Comparison of ENCODE assay signal across 17 cellular contexts in genomic region chr9:90698874-90699440, GRCh38. TPM values are rescaled to one million over a fixed set of nuclear protein-coding genes. Genes with fewer than 3 reads are reported as not detected.
DNase-seq lines count a peak whose midpoint lies in the region; ATAC-seq, FAIRE-seq and TF ChIP-seq lines count a peak whose summit lies in the region.
"Had no signal": no experiment of that assay in that cellular context is flagged by ENCODE, and none has a peak within 500 bp of the region (broad histone marks: within the 10 kb centered on the region; RNA-seq: fewer than 3 reads in every experiment).

No MANE protein-coding gene starts in this region.

- POLR2A ChIA-PET in HepG2 (lab: Yijun Ruan, JAX): no interaction called here

- no peak overlapping the region for H2AFZ ChIP-seq in HepG2 (ENCODE audit: low read length)

- in situ Hi-C loops in HepG2 (cut with HindIII; ENCODE audit: extremely low pct_ligation_motif_present, low pct_unique_long_range_greater_than_20kb): no loop called here

- H3K9me3 ChIP-seq in HepG2 (ENCODE audit: low read length): no peaks in the 10 kb centered on the region
- H3K9me3 ChIP-seq: A549 had no signal

- BruUV-seq in HepG2 (replicated peaks; lab: Mats Ljungman, UMichigan): no TSS peak

- H4K20me1 ChIP-seq in HepG2 (ENCODE audit: insufficient read depth, low read length): no peaks in the 10 kb centered on the region

- no peaks in the 10 kb centered on the region for H3K36me3 ChIP-seq in HepG2 (replicated peaks in 1 of 2; ENCODE audit: control insufficient read depth in 1 of 2, insufficient read depth in 2 of 2, low read length in 2 of 2)

- H3K36me3 Mint-ChIP-seq in natural killer cell treated with Interleukin-12 subunit alpha and Interleukin-12 subunit beta and Interleukin-15 and Interleukin-18, amount 100 ng/mL, for 72 hours: no peaks in the 10 kb centered on the region
- H3K36me3 Mint-ChIP-seq: CD8-positive, alpha-beta memory T cell had no signal

- TF ChIP-seq RAD21 in HepG2 (CRISPR knock-in tag; IDR thresholded peaks at IDR 0.05): no peak

- CTCF ChIA-PET in HepG2 (lab: Yijun Ruan, JAX; ENCODE audit: low intra/inter-chr PET ratio, low total read pairs): no interaction called here

- no peaks in the 10 kb centered on the region for H3K79me2 ChIP-seq in HepG2 (ENCODE audit: insufficient read depth, low read length)

- H3K4me1 ChIP-seq in HepG2 (ENCODE audit: insufficient read depth, low read length): no peaks in the 10 kb centered on the region
- H3K4me1 ChIP-seq: A549 had no signal

- H3K4me1 Mint-ChIP-seq in natural killer cell treated with Interleukin-12 subunit alpha and Interleukin-12 subunit beta and Interleukin-15 and Interleukin-18, amount 100 ng/mL, for 72 hours (ENCODE audit: low read depth in 2 of 2): no peaks in the 10 kb centered on the region
- H3K4me1 Mint-ChIP-seq: CD8-positive, alpha-beta memory T cell had no signal

- TF ChIP-seq POLR2A in NB4 (IDR thresholded peaks at IDR 0.05; ENCODE audit: extremely low read depth, insufficient read length) (no peak), HepG2 (IDR thresholded peaks at IDR 0.05; ENCODE audit: insufficient read depth in 1 of 2, low read depth in 2 of 2, low read length in 2 of 2) (no peak)

- no peak overlapping the region for H3K27ac Mint-ChIP-seq in natural killer cell treated with Interleukin-12 subunit alpha and Interleukin-12 subunit beta and Interleukin-15 and Interleukin-18, amount 100 ng/mL, for 72 hours
- H3K27ac Mint-ChIP-seq: CD8-positive, alpha-beta memory T cell had no signal

- H3K4me2 ChIP-seq in HepG2 (ENCODE audit: low read depth, low read length): no peak overlapping the region

- TF ChIP-seq CTCF in NB4 (IDR thresholded peaks at IDR 0.05; ENCODE audit: low read depth, low read length) (no peak), HepG2 (CRISPR knock-in tag; IDR thresholded peaks at IDR 0.05) (no peak)

- TF ChIP-seq EP300 in HepG2 (IDR thresholded peaks at IDR 0.05; ENCODE audit: low read depth in 2 of 2, low read length in 2 of 2) (no peak), HepG2 (CRISPR knock-in tag; IDR thresholded peaks at IDR 0.05; ENCODE audit: borderline replicate concordance) (no peak)

- H3K27me3 Mint-ChIP-seq in natural killer cell treated with Interleukin-12 subunit alpha and Interleukin-12 subunit beta and Interleukin-15 and Interleukin-18, amount 100 ng/mL, for 72 hours: peaks cover 21 to 44% of the 10 kb centered on the region in 2 donors

- 0 out of 5 replicates have a peak, but pooled peaks cover 0 to 4% of the 10 kb centered on the region in 2 experiments for H3K27me3 ChIP-seq in HepG2 (ENCODE audit: control insufficient read depth in 1 of 2, insufficient read depth in 2 of 2, low read length in 2 of 2)

- H3K4me3 ChIP-seq in NB4 (ENCODE audit: low read depth, low read length) (no peak overlapping the region), HepG2 (replicated peaks in 1 of 3; ENCODE audit: insufficient read depth in 1 of 3, low read depth in 2 of 3, low read length in 3 of 3) (no peak overlapping the region)
- H3K4me3 ChIP-seq: A549 had no signal

- H3K4me3 Mint-ChIP-seq in natural killer cell treated with Interleukin-12 subunit alpha and Interleukin-12 subunit beta and Interleukin-15 and Interleukin-18, amount 100 ng/mL, for 72 hours: no peak overlapping the region
- H3K4me3 Mint-ChIP-seq: CD8-positive, alpha-beta memory T cell had no signal

- intact Hi-C loops in HepG2 (cut with micrococcal nuclease; ENCODE audit: unreplicated experiment): no loop called here

- no peaks in the 10 kb centered on the region for H3K9me3 Mint-ChIP-seq in natural killer cell treated with Interleukin-12 subunit alpha and Interleukin-12 subunit beta and Interleukin-15 and Interleukin-18, amount 100 ng/mL, for 72 hours

- FAIRE-seq in HepG2 (lab: Jason Lieb, UNC): no peak
- FAIRE-seq: A549, RCC 7860 had no signal

- H3K9ac ChIP-seq in HepG2 (ENCODE audit: insufficient read depth, low read depth, low read length): no peak overlapping the region

- WGBS in HepG2 (ENCODE audit: low lambda C conversion rate): 31% methylated on average over 6 of the region's 6 CpGs

- H3K27ac ChIP-seq in HepG2 (ENCODE audit: extremely low read length, insufficient read depth, low read length): no peak overlapping the region
- H3K27ac ChIP-seq: A549 had no signal

- DNase-seq in CD1c-positive myeloid dendritic cell (ENCODE audit: extremely low spot score): peak; percentile 26
- peak; percentile 49 for DNase-seq in NB4 (ENCODE audit: low read depth)
- DNase-seq in SKM-1 treated with dmso at 0.1 percent for 144 hours (lab: John Stamatoyannopoulos, UW; ENCODE audit: unreplicated experiment): peak; percentile 35
- DNase-seq in HepG2 (ENCODE audit: low spot score): no peak
- no peak for DNase-seq in DMS79 (lab: John Stamatoyannopoulos, UW)
- no peak for DNase-seq in natural killer cell treated with Interleukin-12 subunit alpha and Interleukin-12 subunit beta and Interleukin-15 and Interleukin-18, amount 100 ng/mL, for 72 hours (ENCODE audit: low spot score)
- DNase-seq: CD8-positive, alpha-beta memory T cell; EL; NCI-H1092 treated with DMSO at 0.1 percent for 48 hours; NCI-H1694; SHP77 treated with DMSO at 0.1 percent for 48 hours had no signal

- ATAC-seq in HepG2: no peak
- no peak for ATAC-seq in HG02852 (IDR thresholded peaks at IDR 0.05; ENCODE audit: unreplicated experiment)
- ATAC-seq in natural killer cell treated with Interleukin-12 subunit alpha and Interleukin-12 subunit beta and Interleukin-15 and Interleukin-18, amount 100 ng/mL, for 72 hours: no peak
- ATAC-seq in GM21529 (IDR thresholded peaks at IDR 0.05; ENCODE audit: unreplicated experiment): no peak
- ATAC-seq: A549, HCT116 had no signal

TF ChIP-seq in HepG2, 621 proteins besides CTCF, POLR2A, EP300 and RAD21:
- TF ChIP-seq CEBPB (IDR thresholded peaks at IDR 0.05; ENCODE audit: borderline replicate concordance, low read depth, low read length): 0 out of 2 replicates have a peak, but pooled peaks have one; percentile 8
- no peak for TF ChIP-seq RFX5 (IDR thresholded peaks at IDR 0.05; ENCODE audit: low read depth, low read length)

RNA-seq across cellular contexts. Expression of gene DIRAS2, which starts 56.3 kb away (rescaled TPM):
- total RNA-seq in HepG2 (2016; rRNA removed; fragmentation: Illumina TruSeq; extraction: Trizol): not detected in 2 replicates
- not detected in 2 replicates for total RNA-seq in HepG2 (2016; cell fraction: cytosol; rRNA removed; fragmentation: Illumina TruSeq; extraction: Trizol; ENCODE audit: low read depth)
- total RNA-seq in HepG2 (2016; cell fraction: insoluble cytoplasmic fraction; rRNA removed; fragmentation: Illumina TruSeq; extraction: Trizol): not detected in 2 replicates
- total RNA-seq in HepG2 (2016; cell fraction: membrane; rRNA removed; fragmentation: Illumina TruSeq; extraction: Trizol): not detected in 2 replicates
- not detected in 2 replicates for total RNA-seq in HepG2 (2016; cell fraction: nucleus; rRNA removed; fragmentation: Illumina TruSeq; extraction: Trizol)
- polyA plus RNA-seq in HepG2 (2011; rRNA removed): not detected in 2 replicates
- not detected in 2 replicates for polyA plus RNA-seq in HepG2 (2011; cell fraction: cytosol; rRNA removed)
- not detected in 2 replicates for polyA plus RNA-seq in HepG2 (2011; cell fraction: nucleus; rRNA removed)
- polyA plus RNA-seq in HepG2 (2012): not detected in 2 replicates
- not detected in 2 replicates for polyA plus RNA-seq in HepG2 (2016; cell fraction: cytosol; fragmentation: Illumina TruSeq; extraction: Trizol; ENCODE audit: low read depth)
- not detected in 2 replicates for polyA plus RNA-seq in HepG2 (2016; cell fraction: insoluble cytoplasmic fraction; fragmentation: Illumina TruSeq; extraction: Trizol; ENCODE audit: low read depth)
- polyA plus RNA-seq in HepG2 (2016; cell fraction: membrane; fragmentation: Illumina TruSeq; extraction: Trizol; ENCODE audit: low read depth): not detected in 2 replicates
- polyA plus RNA-seq in HepG2 (2016; cell fraction: nucleus; fragmentation: Illumina TruSeq; extraction: Trizol; ENCODE audit: insufficient read depth, low read depth): not detected in 2 replicates
- polyA minus RNA-seq in HepG2 (2011; rRNA and poly(A)+ RNA removed; ENCODE audit: low replicate concordance): not detected in 2 replicates
- polyA minus RNA-seq in HepG2 (2011; cell fraction: cytosol; rRNA and poly(A)+ RNA removed): not detected in 2 replicates
- not detected in 2 replicates for polyA minus RNA-seq in HepG2 (2011; cell fraction: nucleus; rRNA and poly(A)+ RNA removed)
- total RNA-seq in natural killer cell treated with Interleukin-12 subunit alpha and Interleukin-12 subunit beta and Interleukin-15 and Interleukin-18, amount 100 ng/mL, for 72 hours: not detected
- total RNA-seq: CD8-positive, alpha-beta memory T cell; HT-29 had no signal
- polyA plus RNA-seq: CD8-positive, alpha-beta memory T cell had no signal

Comparison
In these comparisons a context has a peak if more than half of its experiments do, and no peak if none do; other contexts are left out.
1. DNase-seq: peak in CD1c-positive myeloid dendritic cell (single experiment), NB4 (single experiment) and SKM-1 treated with dmso at 0.1 percent for 144 hours (single experiment); none in HepG2 (single experiment), DMS79 (single experiment) and natural killer cell treated with Interleukin-12 subunit alpha and Interleukin-12 subunit beta and Interleukin-15 and Interleukin-18, amount 100 ng/mL, for 72 hours (single experiment).